1 cellular context compared by ENCODE assay signal in the genomic region with DNA sequence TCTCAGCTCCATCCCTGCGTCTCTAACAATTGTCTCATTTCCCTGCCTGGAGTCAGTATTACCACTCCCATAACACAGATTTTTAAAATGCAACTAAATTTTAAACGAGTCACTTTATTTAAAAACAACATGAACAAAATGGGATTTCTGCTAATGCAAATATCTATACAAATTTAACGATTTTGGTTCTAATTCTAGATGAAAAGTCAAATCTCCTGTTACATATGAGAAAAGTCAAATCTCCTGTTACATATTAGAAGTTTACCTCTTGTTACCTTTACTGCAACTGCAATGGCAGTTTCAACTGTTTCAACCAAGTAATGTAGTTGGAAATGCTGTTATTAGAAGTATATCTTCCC.
TF ChIP-seq lines count a peak whose summit lies in the region.

No MANE protein-coding gene starts in this region.

TF ChIP-seq in IMR-90, 13 proteins besides CTCF, POLR2A, EP300 and RAD21 (continued from another document):
- no peak for TF ChIP-seq FOS (IDR thresholded peaks at IDR 0.05; ENCODE audit: low read depth, low read length)
- no peak for TF ChIP-seq NFE2L2 (IDR thresholded peaks at IDR 0.05; ENCODE audit: low read depth, low read length)
- TF ChIP-seq MXI1 (IDR thresholded peaks at IDR 0.05; ENCODE audit: borderline replicate concordance, low read depth, low read length), result no peak
- TF ChIP-seq RFX5 (IDR thresholded peaks at IDR 0.05; ENCODE audit: low read depth, low read length), result no peak
- TF ChIP-seq, protein P1, sequence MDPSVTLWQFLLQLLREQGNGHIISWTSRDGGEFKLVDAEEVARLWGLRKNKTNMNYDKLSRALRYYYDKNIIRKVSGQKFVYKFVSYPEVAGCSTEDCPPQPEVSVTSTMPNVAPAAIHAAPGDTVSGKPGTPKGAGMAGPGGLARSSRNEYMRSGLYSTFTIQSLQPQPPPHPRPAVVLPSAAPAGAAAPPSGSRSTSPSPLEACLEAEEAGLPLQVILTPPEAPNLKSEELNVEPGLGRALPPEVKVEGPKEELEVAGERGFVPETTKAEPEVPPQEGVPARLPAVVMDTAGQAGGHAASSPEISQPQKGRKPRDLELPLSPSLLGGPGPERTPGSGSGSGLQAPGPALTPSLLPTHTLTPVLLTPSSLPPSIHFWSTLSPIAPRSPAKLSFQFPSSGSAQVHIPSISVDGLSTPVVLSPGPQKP (IDR thresholded peaks at IDR 0.05; ENCODE audit: borderline replicate concordance, low read depth, low read length), result no peak
- TF ChIP-seq, protein P2, sequence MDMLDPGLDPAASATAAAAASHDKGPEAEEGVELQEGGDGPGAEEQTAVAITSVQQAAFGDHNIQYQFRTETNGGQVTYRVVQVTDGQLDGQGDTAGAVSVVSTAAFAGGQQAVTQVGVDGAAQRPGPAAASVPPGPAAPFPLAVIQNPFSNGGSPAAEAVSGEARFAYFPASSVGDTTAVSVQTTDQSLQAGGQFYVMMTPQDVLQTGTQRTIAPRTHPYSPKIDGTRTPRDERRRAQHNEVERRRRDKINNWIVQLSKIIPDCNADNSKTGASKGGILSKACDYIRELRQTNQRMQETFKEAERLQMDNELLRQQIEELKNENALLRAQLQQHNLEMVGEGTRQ (IDR thresholded peaks at IDR 0.05; ENCODE audit: low read depth, low read length), result no peak
- TF ChIP-seq MAZ (IDR thresholded peaks at IDR 0.05; ENCODE audit: borderline replicate concordance, low read depth, low read length), result no peak
- TF ChIP-seq CEBPB (IDR thresholded peaks at IDR 0.05; ENCODE audit: low read depth, low read length), result no peak
- no peak for TF ChIP-seq BHLHE40 (IDR thresholded peaks at IDR 0.05; ENCODE audit: low read depth, low read length)
- TF ChIP-seq SMC3 (IDR thresholded peaks at IDR 0.05; ENCODE audit: low read depth, low read length), result no peak
- no peak for TF ChIP-seq CHD1 (IDR thresholded peaks at IDR 0.05; ENCODE audit: low read depth, low read length)
TF ChIP-seq in IMR-90: peak in this region for 0.
